Comparison of ENCODE assay signal across 11 cellular contexts in the genomic region with DNA sequence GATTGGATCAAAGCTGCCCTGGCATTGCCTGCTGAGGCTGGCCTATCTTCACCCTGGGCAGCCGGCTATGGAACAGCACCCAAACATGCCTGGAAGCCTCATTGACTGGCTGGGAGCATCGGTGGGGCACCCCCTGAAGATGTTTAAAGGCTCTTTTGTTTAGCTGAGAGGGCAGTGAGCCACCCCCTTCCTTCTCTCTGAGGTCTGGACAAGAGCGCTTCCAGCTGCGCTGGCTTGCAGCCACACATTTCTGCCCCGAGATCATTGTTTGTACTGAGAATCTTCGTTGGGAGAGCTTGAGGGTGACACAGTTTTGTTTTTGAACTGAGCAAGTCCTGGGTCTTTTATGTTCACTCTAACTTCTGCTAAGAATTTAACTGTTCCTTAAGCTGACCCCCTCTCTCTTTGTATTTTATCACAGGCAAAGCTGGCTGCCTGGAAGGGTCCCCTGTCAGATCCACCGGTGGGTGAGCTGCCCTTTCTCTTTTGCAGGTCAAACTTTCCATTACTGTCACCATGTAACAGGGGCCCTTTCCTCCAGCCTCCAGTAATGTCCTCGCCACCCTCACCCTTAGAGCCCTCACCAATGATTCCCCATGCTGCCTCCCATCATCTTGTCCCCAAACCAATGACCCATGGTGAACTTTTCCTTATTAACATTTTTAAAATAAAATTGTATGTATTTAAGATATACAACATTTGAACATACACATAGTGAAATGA.
DNase-seq lines count a peak whose midpoint lies in the region; ATAC-seq and TF ChIP-seq lines count a peak whose summit lies in the region.
"Had no signal": no experiment of that assay in that cellular context is flagged by ENCODE, and none has a peak within 500 bp of the region (broad histone marks: within the 10 kb centered on the region; RNA-seq: fewer than 3 reads in every experiment).

No MANE protein-coding gene starts in this region.

- peaks cover 20% of the 10 kb centered on the region for H3K27me3 Mint-ChIP-seq in chondrocyte (ENCODE audit: low read depth)

- H3K4me3 Mint-ChIP-seq in chondrocyte (ENCODE audit: unreplicated experiment), result no peak overlapping the region
- H3K4me3 Mint-ChIP-seq: neural progenitor cell had no signal

- no peaks in the 10 kb centered on the region for H3K36me3 Mint-ChIP-seq in chondrocyte (ENCODE audit: low read depth)
- H3K36me3 Mint-ChIP-seq: neural progenitor cell had no signal

- H3K9me3 ChIP-seq in RWPE2 (ENCODE audit: severe bottlenecking) (no peaks in the 10 kb centered on the region), testis (no peaks in the 10 kb centered on the region), aorta (ENCODE audit: control insufficient read depth, low read length) (peaks cover 6% of the 10 kb centered on the region)

- H3K27me3 ChIP-seq in RWPE2 (ENCODE audit: insufficient read depth, poor library complexity, severe bottlenecking) (peaks cover 56% of the 10 kb centered on the region), testis (no peaks in the 10 kb centered on the region), aorta (ENCODE audit: control insufficient read depth in 1 of 2, insufficient read depth in 2 of 2, low read length in 1 of 2) (no peaks in the 10 kb centered on the region)
- H3K27me3 ChIP-seq: foreskin keratinocyte, neural progenitor cell had no signal

- TF ChIP-seq POLR2A in testis (IDR thresholded peaks at IDR 0.05), result no peak

- H3K4me1 Mint-ChIP-seq in chondrocyte (ENCODE audit: low read depth), result no peaks in the 10 kb centered on the region

- no peak overlapping the region for H3K27ac ChIP-seq in RWPE2 (ENCODE audit: poor library complexity, severe bottlenecking)
- no peak overlapping the region for H3K27ac ChIP-seq in testis
- H3K27ac ChIP-seq in aorta (ENCODE audit: low read depth in 1 of 2, low read length in 2 of 2), result no peak overlapping the region
- H3K27ac ChIP-seq: foreskin keratinocyte, neural progenitor cell had no signal

- intact Hi-C loops in testis (cut with DNase I; ENCODE audit: low total_unique reads) (no loop called here), aorta (cut with DNase I) (no loop called here)

- TF ChIP-seq CTCF in RWPE2 (IDR thresholded peaks at IDR 0.05; ENCODE audit: poor library complexity, severe bottlenecking), result no peak
- TF ChIP-seq CTCF in testis (IDR thresholded peaks at IDR 0.05), result no peak
- TF ChIP-seq CTCF in chondrocyte (IDR thresholded peaks at IDR 0.05), result no peak

- ATAC-seq in RWPE2 (ENCODE audit: low read depth), result no peak
- no peak for ATAC-seq in HG02884 (IDR thresholded peaks at IDR 0.05; ENCODE audit: unreplicated experiment)
- no peak for ATAC-seq in aorta (ENCODE audit: low FRiP score)
- ATAC-seq: foreskin keratinocyte, K562 had no signal

- H3K27ac Mint-ChIP-seq in chondrocyte (ENCODE audit: unreplicated experiment), result no peak overlapping the region
- H3K27ac Mint-ChIP-seq: neural progenitor cell had no signal

- H3K4me1 ChIP-seq in RWPE2 (ENCODE audit: insufficient read depth, poor library complexity, severe bottlenecking) (no peaks in the 10 kb centered on the region), testis (peaks cover 4% of the 10 kb centered on the region), aorta (ENCODE audit: control insufficient read depth in 1 of 2, insufficient read depth in 2 of 2, low read length in 2 of 2) (no peaks in the 10 kb centered on the region)
- H3K4me1 ChIP-seq: foreskin keratinocyte, neural progenitor cell had no signal

- H3K36me3 ChIP-seq in RWPE2 (ENCODE audit: low read depth) (no peaks in the 10 kb centered on the region), testis (ENCODE audit: low read depth, missing control alignments) (no peaks in the 10 kb centered on the region), aorta (ENCODE audit: control insufficient read depth in 1 of 2, insufficient read depth in 2 of 2, low read length in 1 of 2) (no peaks in the 10 kb centered on the region)
- H3K36me3 ChIP-seq: neural progenitor cell had no signal

- DNase-seq in activated T-cell treated with anti-CD3 and anti-CD28 coated beads, Interleukin-2, amount 50 U/mL, for 1 hour, result peak; percentile 3
- DNase-seq in activated T-cell treated with anti-CD3 and anti-CD28 coated beads for 4 hours (no peak), RWPE2 (ENCODE audit: low spot score) (peak; percentile 32), islet precursor cell (peak; percentile 29), testis (peak; percentile 67), aorta (no peak), chondrocyte (ENCODE audit: low spot score) (no peak)
- DNase-seq: foreskin keratinocyte had no signal

- H3K4me3 ChIP-seq in RWPE2 (ENCODE audit: severe bottlenecking), result no peak overlapping the region
- H3K4me3 ChIP-seq in testis, result no peak overlapping the region
- no peak overlapping the region for H3K4me3 ChIP-seq in aorta (ENCODE audit: low read length in 2 of 2)
- H3K4me3 ChIP-seq: K562, neural progenitor cell had no signal

- peaks cover 6% of the 10 kb centered on the region for H3K9me3 Mint-ChIP-seq in chondrocyte (ENCODE audit: low read depth)
- H3K9me3 Mint-ChIP-seq: neural progenitor cell had no signal

- WGBS in testis, 2 donors, result 32 to 37% methylated on average over 7 to 8 of the region's 8 CpGs
- WGBS in aorta, 2 donors, result 37 to 38% methylated on average over 8 of the region's 8 CpGs

Comparison
In these comparisons a context has a peak if more than half of its experiments do, and no peak if none do; other contexts are left out.
1. DNase-seq: peak in activated T-cell treated with anti-CD3 and anti-CD28 coated beads, Interleukin-2, amount 50 U/mL, for 1 hour (single experiment), RWPE2 (single experiment), islet precursor cell (single experiment) and testis (single experiment); none in activated T-cell treated with anti-CD3 and anti-CD28 coated beads for 4 hours (single experiment), aorta (0 of 2) and chondrocyte (single experiment).